In the genomic region with DNA sequence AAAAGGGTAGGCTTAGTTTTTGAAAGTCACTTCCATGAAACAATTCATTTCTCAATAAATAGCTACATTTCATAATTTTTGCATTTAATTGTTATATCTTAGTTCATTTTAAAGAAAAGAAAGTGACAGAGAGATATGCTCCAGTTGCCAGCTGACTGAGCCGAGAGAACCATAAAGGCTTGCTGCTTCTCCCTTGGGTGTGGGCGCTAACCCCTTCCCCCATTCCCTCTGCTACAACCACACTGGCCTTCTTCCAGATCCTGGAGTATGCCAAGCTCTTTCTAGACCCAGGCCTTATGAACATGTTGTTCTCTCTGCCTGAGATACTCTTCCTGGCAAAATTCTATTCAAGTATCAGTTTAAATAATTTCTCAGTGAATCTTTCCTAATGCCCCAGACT, we compare ENCODE assay signal across 11 cellular contexts. TPM values are rescaled to one million over a fixed set of nuclear protein-coding genes. Genes with fewer than 3 reads are reported as not detected.
DNase-seq lines count a peak whose midpoint lies in the region; ATAC-seq and TF ChIP-seq lines count a peak whose summit lies in the region.
"Had no signal": no experiment of that assay in that cellular context is flagged by ENCODE, and none has a peak within 500 bp of the region (broad histone marks: within the 10 kb centered on the region; RNA-seq: fewer than 3 reads in every experiment).

No MANE protein-coding gene starts in this region.

- ATAC-seq in left cardiac atrium (peak; percentile 75 to 88), GM21367 (IDR thresholded peaks at IDR 0.05; ENCODE audit: unreplicated experiment) (no peak)
- ATAC-seq: foreskin keratinocyte had no signal

- H3K4me3 ChIP-seq in adrenal gland (no peak overlapping the region), skeletal muscle cell (ENCODE audit: low read depth, low read length) (no peak overlapping the region), endodermal cell (ENCODE audit: low read length) (no peak overlapping the region)
- H3K4me3 ChIP-seq: colonic mucosa had no signal

- WGBS in adrenal gland, 4 donors = 66 to 76% (median 75%) methylated on average over 2 of the region's 2 CpGs
- WGBS in endodermal cell (ENCODE audit: insufficient coverage in 1 of 2, insufficient read length in 1 of 2), 2 experiments = 100% methylated on average over 1 to 2 of the region's 2 CpGs

- DNase-seq in G401 (ENCODE audit: low spot score) (peak; percentile 32), adrenal gland (peak in 6 of 7 donors; percentile 33 to 73 (median 55)), left cardiac atrium (peak; percentile 57), skeletal muscle cell (ENCODE audit: low read depth) (peak; percentile 67), endodermal cell (no peak)
- no peak for DNase-seq in stimulated activated CD8-positive, alpha-beta memory T cell treated with anti-CD3 and anti-CD28 coated beads, Interleukin-4, amount 100 ng/mL, for 48 hours
- DNase-seq in effector CD8-positive, alpha-beta T cell (lab: John Stamatoyannopoulos, UW) = no peak
- DNase-seq: activated CD4-positive, alpha-beta T cell treated with anti-CD3 and anti-CD28 coated beads, Interleukin-2, amount 10 ng/mL, durations not matched to agents 7 days and 5 days; colonic mucosa; foreskin keratinocyte had no signal

- no peak for TF ChIP-seq POLR2A in adrenal gland (IDR thresholded peaks at IDR 0.05)

- H3K9me3 ChIP-seq in adrenal gland (replicated peaks in 1 of 3) (no peaks in the 10 kb centered on the region), endodermal cell (ENCODE audit: control insufficient read depth, low read length) (peaks cover 11% of the 10 kb centered on the region)
- H3K9me3 ChIP-seq: colonic mucosa had no signal

- no peaks in the 10 kb centered on the region for H3K27me3 Mint-ChIP-seq in endodermal cell (ENCODE audit: insufficient read depth)

- H3K27me3 ChIP-seq in adrenal gland (no peaks in the 10 kb centered on the region), endodermal cell (ENCODE audit: control insufficient read depth, insufficient read depth, low read length, poor library complexity, severe bottlenecking) (no peaks in the 10 kb centered on the region)
- H3K27me3 ChIP-seq: colonic mucosa, foreskin keratinocyte had no signal

- in situ Hi-C loops in G401 (cut with HindIII; ENCODE audit: low sequenced_read_pairs) = no loop called here

- H3K4me3 Mint-ChIP-seq in endodermal cell = no peak overlapping the region
- H3K4me3 Mint-ChIP-seq: activated CD4-positive, alpha-beta T cell treated with anti-CD3 and anti-CD28 coated beads, Interleukin-2, amount 10 ng/mL, durations not matched to agents 7 days and 5 days had no signal

- peaks cover 11% of the 10 kb centered on the region for H3K36me3 Mint-ChIP-seq in endodermal cell (ENCODE audit: low read depth)

- no peak for TF ChIP-seq CTCF in adrenal gland (IDR thresholded peaks at IDR 0.05)
- TF ChIP-seq CTCF in endodermal cell (conservative IDR thresholded peaks at IDR 0.05) = no peak

- peaks cover 20 to 46% of the 10 kb centered on the region in 2 donors for H3K4me1 ChIP-seq in adrenal gland (replicated peaks in 1 of 2)
- peaks cover 2% of the 10 kb centered on the region for H3K4me1 ChIP-seq in endodermal cell (ENCODE audit: control insufficient read depth, insufficient read depth, low read length)
- H3K4me1 ChIP-seq: colonic mucosa, foreskin keratinocyte had no signal

- intact Hi-C loops in adrenal gland (cut with DNase I) = no loop called here
- intact Hi-C loops in left cardiac atrium (cut with DNase I) = no loop called here

- no peaks in the 10 kb centered on the region for H3K36me3 ChIP-seq in adrenal gland (replicated peaks in 1 of 2)
- H3K36me3 ChIP-seq in endodermal cell (ENCODE audit: control insufficient read depth, insufficient read depth, low read length) = no peaks in the 10 kb centered on the region
- H3K36me3 ChIP-seq: colonic mucosa had no signal

- no peak overlapping the region for H3K9ac ChIP-seq in endodermal cell (ENCODE audit: extremely low read depth, low read length, poor library complexity, severe bottlenecking)

- H3K27ac ChIP-seq in adrenal gland (peak overlapping the region in 1 of 5 donors; percentile 32), endodermal cell (ENCODE audit: low read depth, low read length) (no peak overlapping the region)
- H3K27ac ChIP-seq: colonic mucosa, foreskin keratinocyte had no signal

- peaks cover 7% of the 10 kb centered on the region for H3K9me3 Mint-ChIP-seq in endodermal cell
- H3K9me3 Mint-ChIP-seq: activated CD4-positive, alpha-beta T cell treated with anti-CD3 and anti-CD28 coated beads, Interleukin-2, amount 10 ng/mL, durations not matched to agents 7 days and 5 days had no signal

- no peak overlapping the region for H3K27ac Mint-ChIP-seq in endodermal cell
- H3K27ac Mint-ChIP-seq: activated CD4-positive, alpha-beta T cell treated with anti-CD3 and anti-CD28 coated beads, Interleukin-2, amount 10 ng/mL, durations not matched to agents 7 days and 5 days had no signal

- H3K4me1 Mint-ChIP-seq in endodermal cell = peaks cover 21% of the 10 kb centered on the region

RNA-seq across cellular contexts. Expression of gene SORT1, which starts 12.3 kb away (rescaled TPM):
- 15.1 and 17.7 TPM in 2 replicates for total RNA-seq in G401 (2014; rRNA removed; shearing (Covaris generic))
- total RNA-seq in adrenal gland (10 to 100 TPM; 27.3 to 56.8 (median 42.2) TPM), left cardiac atrium (100 to 1,000 TPM; 139 to 157 TPM), endodermal cell (10 to 100 TPM; 44.9 to 46.2 TPM)
- 10 to 100 TPM; 13.4 to 14.6 (median 14.2) TPM for polyA plus RNA-seq in adrenal gland
- 35.7 TPM for polyA plus RNA-seq in endodermal cell (2013, experiment 1 of 2)
- polyA plus RNA-seq in endodermal cell (2013, experiment 2 of 2) = 35.6 TPM

RNA-seq across cellular contexts. Expression of gene PSMA5, which starts 40.8 kb away (rescaled TPM):
- total RNA-seq in G401 (2014; rRNA removed; shearing (Covaris generic)) = 105 and 147 TPM in 2 replicates
- total RNA-seq in adrenal gland = 100 to 1,000 TPM in 1 of 8 donors, 10 to 100 TPM in 7; 22.8 to 142 (median 63.4) TPM
- 100 to 1,000 TPM in 1 of 3 donors, 10 to 100 TPM in 2; 26.3 to 108 (median 40.1) TPM for polyA plus RNA-seq in adrenal gland
- total RNA-seq in left cardiac atrium = 10 to 100 TPM; 41.5 to 62.8 TPM
- total RNA-seq in endodermal cell = 100 to 1,000 TPM; 117 to 122 TPM
- polyA plus RNA-seq in endodermal cell (2013, experiment 1 of 2) = 64.3 TPM
- 64.0 TPM for polyA plus RNA-seq in endodermal cell (2013, experiment 2 of 2)

Comparison
In these comparisons a context has a peak if more than half of its experiments do, and no peak if none do; other contexts are left out.
1. DNase-seq: peak in G401 (single experiment), adrenal gland (6 of 7), left cardiac atrium (single experiment) and skeletal muscle cell (single experiment); none in stimulated activated CD8-positive, alpha-beta memory T cell treated with anti-CD3 and anti-CD28 coated beads, Interleukin-4, amount 100 ng/mL, for 48 hours (single experiment), endodermal cell (single experiment) and effector CD8-positive, alpha-beta T cell (single experiment).